Comparison of ENCODE assay signal across 15 cellular contexts in genomic region chr2:67446504-67446911, GRCh38. TPM values are rescaled to one million over a fixed set of nuclear protein-coding genes. Genes with fewer than 3 reads are reported as not detected.
DNase-seq lines count a peak whose midpoint lies in the region; ATAC-seq, FAIRE-seq and TF ChIP-seq lines count a peak whose summit lies in the region.
"Had no signal": no experiment of that assay in that cellular context is flagged by ENCODE, and none has a peak within 500 bp of the region (broad histone marks: within the 10 kb centered on the region; RNA-seq: fewer than 3 reads in every experiment).

No MANE protein-coding gene starts in this region.

- TF ChIP-seq CTCF in esophagus muscularis mucosa (IDR thresholded peaks at IDR 0.05) (no peak), prostate gland (IDR thresholded peaks at IDR 0.05) (no peak)

- H3K27me3 ChIP-seq in esophagus muscularis mucosa (no peaks in the 10 kb centered on the region), small intestine (ENCODE audit: control insufficient read depth in 2 of 2, insufficient read depth in 2 of 2, low read length in 2 of 2) (no peaks in the 10 kb centered on the region), prostate gland (replicated peaks; ENCODE audit: insufficient read depth) (no peaks in the 10 kb centered on the region)
- H3K27me3 ChIP-seq: suprapubic skin had no signal

- H3K4me3 ChIP-seq in esophagus muscularis mucosa (no peak overlapping the region), small intestine (ENCODE audit: low read depth in 1 of 2, low read length in 2 of 2) (no peak overlapping the region), prostate gland (no peak overlapping the region)
- H3K4me3 ChIP-seq: suprapubic skin had no signal

- no peak for FAIRE-seq in small intestine (lab: Jason Lieb, UNC)
- FAIRE-seq: colon, G401.6, TTC549 had no signal

- peaks cover 0 to 13% (median 0%) of the 10 kb centered on the region in 4 donors for H3K9me3 ChIP-seq in esophagus muscularis mucosa
- H3K9me3 ChIP-seq in small intestine (ENCODE audit: control insufficient read depth, low read depth): no peaks in the 10 kb centered on the region
- no peaks in the 10 kb centered on the region for H3K9me3 ChIP-seq in prostate gland
- H3K9me3 ChIP-seq: suprapubic skin had no signal

- TF ChIP-seq EP300 in esophagus muscularis mucosa (IDR thresholded peaks at IDR 0.05): no peak

- no peak for ATAC-seq in GM18861 (IDR thresholded peaks at IDR 0.05; ENCODE audit: unreplicated experiment)
- ATAC-seq in HG02759 (IDR thresholded peaks at IDR 0.05; ENCODE audit: unreplicated experiment): no peak

- H3K27ac ChIP-seq in esophagus muscularis mucosa (replicated peaks in 1 of 4): peak overlapping the region; percentile 6 to 46 (median 24)
- no peak overlapping the region for H3K27ac ChIP-seq in small intestine (ENCODE audit: low read depth in 1 of 2, low read length in 1 of 2)
- H3K27ac ChIP-seq in prostate gland: no peak overlapping the region
- H3K27ac ChIP-seq: suprapubic skin had no signal

- DNase-seq in NCI-H1092 treated with DMSO at 0.1 percent for 48 hours (lab: John Stamatoyannopoulos, UW) (peak; percentile 22), NCI-H1092 (lab: John Stamatoyannopoulos, UW) (no peak), NCI-H446 treated with DMSO at 0.1 percent for 48 hours (lab: John Stamatoyannopoulos, UW) (peak; percentile 74), esophagus muscularis mucosa (ENCODE audit: extremely low spot score) (no peak), small intestine (peak; percentile 39), prostate gland (ENCODE audit: low spot score) (no peak)
- DNase-seq: 8988T; hypothalamus; stimulated activated CD4-positive, alpha-beta T cell treated with anti-CD3 and anti-CD28 coated beads, Interleukin-4, amount 100 ng/mL, for 4 hours had no signal

- TF ChIP-seq POLR2A in esophagus muscularis mucosa (IDR thresholded peaks at IDR 0.05; ENCODE audit: low read depth) (no peak), prostate gland (IDR thresholded peaks at IDR 0.05) (no peak)

- intact Hi-C loops in esophagus muscularis mucosa (cut with DNase I): no loop called here
- intact Hi-C loops in prostate gland (cut with DNase I): no loop called here

- 43% methylated on average over 2 of the region's 2 CpGs for WGBS in esophagus muscularis mucosa
- 12 to 43% (median 31%) methylated on average over 2 of the region's 2 CpGs for WGBS in small intestine, 3 donors
- 15% methylated on average over 2 of the region's 2 CpGs for WGBS in prostate gland

- H3K36me3 ChIP-seq in esophagus muscularis mucosa (no peaks in the 10 kb centered on the region), small intestine (ENCODE audit: control insufficient read depth in 2 of 2, insufficient read depth in 2 of 2, low read length in 2 of 2) (no peaks in the 10 kb centered on the region), prostate gland (no peaks in the 10 kb centered on the region)
- H3K36me3 ChIP-seq: suprapubic skin had no signal

- H3K4me1 ChIP-seq in esophagus muscularis mucosa: peaks cover 3 to 24% (median 18%) of the 10 kb centered on the region in 4 donors
- no peaks in the 10 kb centered on the region for H3K4me1 ChIP-seq in small intestine (ENCODE audit: control insufficient read depth in 2 of 2, insufficient read depth in 1 of 2, low read depth in 1 of 2, low read length in 1 of 2)
- peaks cover 11% of the 10 kb centered on the region for H3K4me1 ChIP-seq in prostate gland (replicated peaks)

RNA-seq across cellular contexts. Expression of gene ETAA1, which starts 49.4 kb away (rescaled TPM):
- total RNA-seq in esophagus muscularis mucosa (10 to 100 TPM; 10.4 to 19.5 (median 14.2) TPM), prostate gland (10 to 100 TPM; 14.5 to 14.6 TPM)
- polyA plus RNA-seq in small intestine: 1 to 10 TPM; 3.2 to 5.4 (median 5.1) TPM

Comparison
In these comparisons a context has a peak if more than half of its experiments do, and no peak if none do; other contexts are left out.
1. DNase-seq: peak in NCI-H1092 treated with DMSO at 0.1 percent for 48 hours (single experiment), NCI-H446 treated with DMSO at 0.1 percent for 48 hours (single experiment) and small intestine (single experiment); none in NCI-H1092 (single experiment), esophagus muscularis mucosa (single experiment) and prostate gland (single experiment).
2. H3K27ac ChIP-seq: peak in esophagus muscularis mucosa (4 of 4); none in small intestine (0 of 2) and prostate gland (0 of 2).